Comparison of ENCODE assay signal across 8 cellular contexts in the genomic region with DNA sequence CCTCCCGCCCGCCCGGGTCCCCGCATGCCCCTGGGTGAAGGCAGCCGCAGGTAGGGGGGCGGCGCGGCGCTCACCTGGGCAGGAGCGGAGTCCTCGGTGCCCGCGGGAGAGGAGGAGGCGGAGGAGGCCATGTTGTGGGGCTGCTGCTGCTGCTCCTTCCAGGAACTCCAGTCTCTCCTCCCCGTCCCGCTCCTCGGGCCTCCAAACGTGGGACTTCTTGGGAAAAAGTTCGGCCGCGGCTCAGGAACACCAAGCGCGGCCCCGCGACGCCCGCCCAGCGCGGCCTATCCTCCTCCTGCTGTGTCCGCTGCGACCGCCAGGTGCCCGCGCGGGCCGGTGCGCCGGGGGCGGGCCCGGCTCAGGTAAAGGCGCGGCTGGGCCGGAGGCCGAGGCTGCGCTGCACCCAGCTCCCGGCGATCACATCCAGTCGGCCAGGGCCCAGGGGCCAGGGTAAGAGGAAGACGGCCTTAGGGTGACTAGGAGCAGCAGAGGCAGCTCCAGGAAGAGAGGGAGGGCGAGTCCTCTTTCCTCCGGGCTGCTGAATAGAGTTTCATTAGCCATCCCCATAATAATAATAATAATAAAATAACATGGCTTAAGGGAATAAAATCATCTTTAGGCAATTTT. TPM values are rescaled to one million over a fixed set of nuclear protein-coding genes. Genes with fewer than 3 reads are reported as not detected.
A peak's percentile ranks its signal among the peaks of the same experiment; 100 is the strongest.
DNase-seq lines count a peak whose midpoint lies in the region; ATAC-seq and TF ChIP-seq lines count a peak whose summit lies in the region.

No MANE protein-coding gene starts in this region.

- peaks cover 23 to 33% (median 27%) of the 10 kb centered on the region in 3 donors for H3K27me3 Mint-ChIP-seq in CD14-positive monocyte (ENCODE audit: low read depth in 3 of 3)
- peaks cover 25% of the 10 kb centered on the region for H3K27me3 Mint-ChIP-seq in stimulated activated naive CD8-positive, alpha-beta T cell treated with anti-CD3 and anti-CD28 coated beads, Interleukin-15, Interleukin-2, amounts not matched to agents 100 ng/mL and 50 ng/mL, for 24 hours

- peak overlapping the region; percentile 99 for H3K27ac ChIP-seq in VCaP
- peak overlapping the region; percentile 71 for H3K27ac ChIP-seq in colonic mucosa
- H3K27ac ChIP-seq in lung (ENCODE audit: low read depth in 1 of 2, low read length in 1 of 2): peak overlapping the region in 1 of 2 donors; percentile 94

- H3K4me3 Mint-ChIP-seq in CD14-positive monocyte: peak overlapping the region; percentile 94 to 99
- H3K4me3 Mint-ChIP-seq in stimulated activated naive CD8-positive, alpha-beta T cell treated with anti-CD3 and anti-CD28 coated beads, Interleukin-15, Interleukin-2, amounts not matched to agents 100 ng/mL and 50 ng/mL, for 24 hours: peak overlapping the region; percentile 44

- H3K27me3 ChIP-seq in colonic mucosa (no peaks in the 10 kb centered on the region), lung (ENCODE audit: control insufficient read depth, insufficient read depth) (no peaks in the 10 kb centered on the region)

- peak; percentile 48 for TF ChIP-seq CTCF in CD14-positive monocyte (IDR thresholded peaks at IDR 0.05)
- peak; percentile 74 for TF ChIP-seq CTCF in VCaP (conservative IDR thresholded peaks at IDR 0.05)
- peak; percentile 61 for TF ChIP-seq CTCF in colonic mucosa (IDR thresholded peaks at IDR 0.05)
- no peak for TF ChIP-seq CTCF in lung (IDR thresholded peaks at IDR 0.05; ENCODE audit: control extremely low read depth, extremely low read depth)

- peak; percentile 41 for ATAC-seq in GM19328 (IDR thresholded peaks at IDR 0.05; ENCODE audit: unreplicated experiment)
- peak; percentile 49 for ATAC-seq in HG03460 (IDR thresholded peaks at IDR 0.05; ENCODE audit: unreplicated experiment)
- peak; percentile 68 for ATAC-seq in lung (ENCODE audit: insufficient read depth, low FRiP score)

- no peak overlapping the region for H3K27ac Mint-ChIP-seq in CD14-positive monocyte
- H3K27ac Mint-ChIP-seq in stimulated activated naive CD8-positive, alpha-beta T cell treated with anti-CD3 and anti-CD28 coated beads, Interleukin-15, Interleukin-2, amounts not matched to agents 100 ng/mL and 50 ng/mL, for 24 hours: no peak overlapping the region

- H3K36me3 Mint-ChIP-seq in CD14-positive monocyte: no peaks in the 10 kb centered on the region
- H3K36me3 Mint-ChIP-seq in stimulated activated naive CD8-positive, alpha-beta T cell treated with anti-CD3 and anti-CD28 coated beads, Interleukin-15, Interleukin-2, amounts not matched to agents 100 ng/mL and 50 ng/mL, for 24 hours (ENCODE audit: low read depth): no peaks in the 10 kb centered on the region

- H3K4me1 ChIP-seq in colonic mucosa (no peaks in the 10 kb centered on the region), lung (ENCODE audit: control insufficient read depth in 2 of 2, insufficient read depth in 2 of 2, low read length in 2 of 2) (peaks cover 0 to 8% of the 10 kb centered on the region in 2 donors)

- intact Hi-C loops in CD14-positive monocyte (cut with micrococcal nuclease) (no loop called here), colonic mucosa (cut with DNase I) (no loop called here)

- H3K4me3 ChIP-seq in colonic mucosa: peak overlapping the region; percentile 64
- peak overlapping the region; percentile 72 for H3K4me3 ChIP-seq in lung

- H3K36me3 ChIP-seq in colonic mucosa: no peaks in the 10 kb centered on the region
- H3K36me3 ChIP-seq in lung (ENCODE audit: control insufficient read depth in 2 of 2, insufficient read depth in 2 of 2, low read length in 2 of 2): no peaks in the 10 kb centered on the region

- WGBS in lung, 2 donors: 1% methylated on average over 36 to 51 of the region's 51 CpGs

- H3K9me3 ChIP-seq in colonic mucosa (no peaks in the 10 kb centered on the region), lung (ENCODE audit: control insufficient read depth in 2 of 2, insufficient read depth in 1 of 2, low read length in 1 of 2) (peaks cover 0 to 1% of the 10 kb centered on the region in 2 donors)

- H3K9ac ChIP-seq in colonic mucosa (ENCODE audit: low read depth in 2 of 2, low read length in 2 of 2): peak overlapping the region; percentile 86 to 88

- DNase-seq in CD14-positive monocyte (ENCODE audit: low spot score) (no peak), colonic mucosa (peak; percentile 71), lung (ENCODE audit: low spot score) (peak; percentile 61), globus pallidus (ENCODE audit: low spot score) (no peak)

- H3K4me1 Mint-ChIP-seq in CD14-positive monocyte: peaks cover 16% of the 10 kb centered on the region
- peaks cover 16% of the 10 kb centered on the region for H3K4me1 Mint-ChIP-seq in stimulated activated naive CD8-positive, alpha-beta T cell treated with anti-CD3 and anti-CD28 coated beads, Interleukin-15, Interleukin-2, amounts not matched to agents 100 ng/mL and 50 ng/mL, for 24 hours (ENCODE audit: low read depth)

- H3K9me3 Mint-ChIP-seq in CD14-positive monocyte: peaks cover 0 to 6% (median 0%) of the 10 kb centered on the region in 7 donors
- no peaks in the 10 kb centered on the region for H3K9me3 Mint-ChIP-seq in stimulated activated naive CD8-positive, alpha-beta T cell treated with anti-CD3 and anti-CD28 coated beads, Interleukin-15, Interleukin-2, amounts not matched to agents 100 ng/mL and 50 ng/mL, for 24 hours

RNA-seq across cellular contexts. Expression of a gene that starts 45.0 kb away (rescaled TPM):
- polyA plus RNA-seq in CD14-positive monocyte (under 1 TPM; 0.08 to 0.09 TPM), lung (10 to 100 TPM in 1 of 2 donors, 1 to 10 TPM in 1; 4.4 to 10.9 TPM)
- total RNA-seq in colonic mucosa (10 to 100 TPM; 16.5 to 53.8 TPM), lung (10 to 100 TPM in 1 of 2 donors, 1 to 10 TPM in 1; 3.2 to 16.0 TPM)

Comparison
In these comparisons a context has a peak if more than half of its experiments do, and no peak if none do; other contexts are left out.
1. DNase-seq: peak in colonic mucosa (single experiment) and lung (single experiment); none in CD14-positive monocyte (single experiment) and globus pallidus (single experiment).
2. Peak in every context shown above with its lines, with median percentiles within 50 percentile points of each other: ATAC-seq.